ENCODE assay signal across 8 cellular contexts in genomic region chr2:41387519-41387918, GRCh38.
"Had no signal": no experiment of that assay in that cellular context is flagged by ENCODE, and none has a peak within 500 bp of the region (broad histone marks: within the 10 kb centered on the region; RNA-seq: fewer than 3 reads in every experiment).

No MANE protein-coding gene starts in this region.

- ATAC-seq: GM12878 had no signal

- DNase-seq: GDM1, GF-D8 had no signal

- H3K4me3 ChIP-seq: GM12878 had no signal

- FAIRE-seq: G401.6, GM12878, GM12891, GM12892, GM18507, GM19239 had no signal
